ENCODE assay signal across 12 cellular contexts in genomic region chr7:116426428-116427156, GRCh38.
DNase-seq lines count a peak whose midpoint lies in the region; ATAC-seq and TF ChIP-seq lines count a peak whose summit lies in the region.
"Had no signal": no experiment of that assay in that cellular context is flagged by ENCODE, and none has a peak within 500 bp of the region (broad histone marks: within the 10 kb centered on the region; RNA-seq: fewer than 3 reads in every experiment).

No MANE protein-coding gene starts in this region.

- H3K4me3 ChIP-seq in body of pancreas: no peak overlapping the region
- H3K4me3 ChIP-seq: testis had no signal

- no peak overlapping the region for H3K27ac ChIP-seq in body of pancreas
- H3K27ac ChIP-seq: testis had no signal

- peaks cover 1% of the 10 kb centered on the region for H3K27me3 Mint-ChIP-seq in HFFc6 (ENCODE audit: insufficient read depth)

- no peaks in the 10 kb centered on the region for H3K27me3 ChIP-seq in body of pancreas
- H3K27me3 ChIP-seq: testis had no signal

- peak overlapping the region; percentile 74 for H3K27ac Mint-ChIP-seq in HFFc6
- H3K27ac Mint-ChIP-seq: CD8-positive, alpha-beta T cell had no signal

- intact Hi-C loops in body of pancreas (cut with DNase I): no loop called here

- peak; percentile 95 for DNase-seq in A172 (ENCODE audit: low spot score)
- DNase-seq in HFFc6: peak; percentile 87
- DNase-seq in body of pancreas: peak in 3 of 4 donors; percentile 9 to 45 (median 37)
- peak; percentile 61 for DNase-seq in kidney glomerular epithelial cell (lab: John Stamatoyannopoulos, UW)
- DNase-seq in ureter (ENCODE audit: low spot score): no peak
- DNase-seq: activated CD8-positive, alpha-beta memory T cell treated with anti-CD3 and anti-CD28 coated beads, Interleukin-2, amount 50 U/mL, for 48 hours; CD8-positive, alpha-beta T cell; hippocampal formation; testis had no signal

- TF ChIP-seq POLR2A in body of pancreas (IDR thresholded peaks at IDR 0.05): no peak

- no peaks in the 10 kb centered on the region for H3K9me3 Mint-ChIP-seq in HFFc6
- H3K9me3 Mint-ChIP-seq: CD8-positive, alpha-beta T cell had no signal

- 0 out of 2 replicates have a peak, but pooled peaks cover 5% of the 10 kb centered on the region for H3K36me3 Mint-ChIP-seq in HFFc6 (ENCODE audit: low read depth)
- H3K36me3 Mint-ChIP-seq: CD8-positive, alpha-beta T cell had no signal

- 22 to 32% methylated on average over 4 of the region's 4 CpGs for WGBS in body of pancreas, 2 donors

- ATAC-seq in body of pancreas (peak; percentile 71), HG02885 (IDR thresholded peaks at IDR 0.05; ENCODE audit: poor library complexity, unreplicated experiment) (no peak), HG03159 (IDR thresholded peaks at IDR 0.05; ENCODE audit: unreplicated experiment) (no peak), HG02840 (IDR thresholded peaks at IDR 0.05; ENCODE audit: low FRiP score, unreplicated experiment) (no peak)
- ATAC-seq: CD8-positive, alpha-beta T cell had no signal

- no peak for TF ChIP-seq CTCF in HFFc6 (IDR thresholded peaks at IDR 0.05)
- TF ChIP-seq CTCF in body of pancreas (IDR thresholded peaks at IDR 0.05): no peak

- H3K36me3 ChIP-seq in body of pancreas (replicated peaks in 1 of 2; ENCODE audit: insufficient read depth in 1 of 2, low read depth in 2 of 2): no peaks in the 10 kb centered on the region

- peaks cover 54% of the 10 kb centered on the region for H3K4me1 Mint-ChIP-seq in HFFc6 (ENCODE audit: low read depth)

- H3K9me3 ChIP-seq in body of pancreas: no peaks in the 10 kb centered on the region
- H3K9me3 ChIP-seq: testis had no signal

- peaks cover 12% of the 10 kb centered on the region for H3K4me1 ChIP-seq in body of pancreas

- H3K4me3 Mint-ChIP-seq in HFFc6: peak overlapping the region; percentile 35; the same call in 1 of the 2 replicates
- H3K4me3 Mint-ChIP-seq: CD8-positive, alpha-beta T cell had no signal
